9 cellular contexts compared by ENCODE assay signal in the genomic region with DNA sequence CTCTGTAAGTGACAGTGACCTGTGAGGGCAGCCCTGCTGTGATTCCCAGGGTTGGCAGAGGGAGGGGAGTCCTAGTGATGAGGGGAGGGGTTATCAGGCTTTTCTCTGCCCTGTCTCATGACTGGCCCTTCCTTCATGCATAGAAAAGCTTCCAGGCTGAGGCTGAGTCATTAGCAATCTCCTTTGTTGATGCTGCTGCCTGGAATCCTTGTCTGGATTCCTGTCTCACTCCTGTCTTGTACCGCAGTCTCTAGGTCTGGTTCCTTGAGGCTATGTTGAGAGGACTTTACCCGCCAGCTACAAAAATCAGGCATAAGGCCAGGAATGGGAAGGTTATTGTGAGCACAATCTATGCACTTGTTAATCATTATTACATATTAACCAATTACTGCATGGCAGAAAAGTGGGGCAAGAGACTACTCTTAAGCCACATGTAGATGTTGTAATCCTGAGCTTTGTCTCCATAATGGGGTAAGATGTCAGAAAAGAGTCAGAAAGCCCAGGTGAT. TPM values are rescaled to one million over a fixed set of nuclear protein-coding genes. Genes with fewer than 3 reads are reported as not detected.
DNase-seq lines count a peak whose midpoint lies in the region; ATAC-seq and TF ChIP-seq lines count a peak whose summit lies in the region.
"Had no signal": no experiment of that assay in that cellular context is flagged by ENCODE, and none has a peak within 500 bp of the region (broad histone marks: within the 10 kb centered on the region; RNA-seq: fewer than 3 reads in every experiment).

No MANE protein-coding gene starts in this region.

- no peak overlapping the region for H4K8ac ChIP-seq in mesendoderm (ENCODE audit: low read depth, low read length)

- H3K27me3 ChIP-seq in CD4-positive, alpha-beta T cell (ENCODE audit: control insufficient read depth, insufficient read depth, low read length) = no peaks in the 10 kb centered on the region
- H3K27me3 ChIP-seq in mesendoderm (ENCODE audit: insufficient read depth, low read length, poor library complexity) (no peaks in the 10 kb centered on the region), ovary (no peaks in the 10 kb centered on the region)

- no peak overlapping the region for H2BK5ac ChIP-seq in mesendoderm (ENCODE audit: low read length)

- H3K9ac ChIP-seq in mesendoderm (ENCODE audit: low read length) = no peak overlapping the region

- H3K79me2 ChIP-seq in mesendoderm (ENCODE audit: control insufficient read depth, insufficient read depth, low read length) = no peaks in the 10 kb centered on the region

- no peak overlapping the region for H3K4me2 ChIP-seq in mesendoderm (ENCODE audit: low read length)

- DNase-seq in CD4-positive, alpha-beta T cell = no peak
- DNase-seq in LoVo (ENCODE audit: low spot score) = peak; percentile 8
- peak; percentile 94 for DNase-seq in dermis blood vessel endothelial cell
- DNase-seq in mesendoderm = peak; percentile 98
- no peak for DNase-seq in stimulated activated CD4-positive, alpha-beta T cell treated with anti-CD3 and anti-CD28 coated beads, Interleukin-15, amount 100 ng/mL, for 24 hours
- no peak for DNase-seq in ovary
- no peak for DNase-seq in activated CD4-positive, alpha-beta memory T cell treated with anti-CD3 and anti-CD28 coated beads for 36 hours
- DNase-seq: cerebellar nuclear complex had no signal

- peak overlapping the region; percentile 48 for H3K4me3 Mint-ChIP-seq in CD4-positive, alpha-beta T cell
- no peak overlapping the region for H3K4me3 Mint-ChIP-seq in activated CD4-positive, alpha-beta memory T cell treated with anti-CD3 and anti-CD28 coated beads for 36 hours

- peak overlapping the region; percentile 27 for H3K56ac ChIP-seq in mesendoderm (ENCODE audit: low read length)

- H3K9me3 Mint-ChIP-seq in CD4-positive, alpha-beta T cell = no peaks in the 10 kb centered on the region
- no peaks in the 10 kb centered on the region for H3K9me3 Mint-ChIP-seq in activated CD4-positive, alpha-beta memory T cell treated with anti-CD3 and anti-CD28 coated beads for 36 hours

- peak overlapping the region; percentile 70 for H3K27ac Mint-ChIP-seq in CD4-positive, alpha-beta T cell
- H3K27ac Mint-ChIP-seq in activated CD4-positive, alpha-beta memory T cell treated with anti-CD3 and anti-CD28 coated beads for 36 hours = no peak overlapping the region

- TF ChIP-seq POLR2A in ovary (IDR thresholded peaks at IDR 0.05) = no peak

- no peak for TF ChIP-seq EP300 in ovary (IDR thresholded peaks at IDR 0.05)

- peaks cover 71% of the 10 kb centered on the region for H3K36me3 Mint-ChIP-seq in CD4-positive, alpha-beta T cell (ENCODE audit: low read depth)
- H3K36me3 Mint-ChIP-seq in activated CD4-positive, alpha-beta memory T cell treated with anti-CD3 and anti-CD28 coated beads for 36 hours = peaks cover 27% of the 10 kb centered on the region

- no CpG with 5 or more reads among the region's 2 CpGs for WGBS in mesendoderm (ENCODE audit: extremely low coverage, insufficient coverage, low lambda C conversion rate)
- 37 to 62% (median 62%) methylated on average over 2 of the region's 2 CpGs for WGBS in ovary, 3 donors

- no peak for TF ChIP-seq CTCF in CD4-positive, alpha-beta T cell (IDR thresholded peaks at IDR 0.05)
- TF ChIP-seq CTCF in ovary (IDR thresholded peaks at IDR 0.05) = no peak

- CTCF ChIA-PET in CD4-positive, alpha-beta T cell (lab: Charles Lee) = interaction anchor here (1.6 kb wide), 1 partner anchor 30 kb away, joined by 3 read pairs; no protein-coding TSS in a partner anchor
- CTCF ChIA-PET in activated CD4-positive, alpha-beta memory T cell treated with anti-CD3 and anti-CD28 coated beads for 36 hours (lab: Charles Lee) = interaction anchor here (1.0 kb wide), 1 partner anchor 11 kb away, joined by 3 read pairs; no protein-coding TSS in a partner anchor

- ATAC-seq in CD4-positive, alpha-beta T cell (ENCODE audit: poor library complexity) = no peak
- no peak for ATAC-seq in GM21447 (IDR thresholded peaks at IDR 0.05; ENCODE audit: unreplicated experiment)

- POLR2A ChIA-PET in CD4-positive, alpha-beta T cell (lab: Charles Lee) = interaction anchor here (0.6 to 1.3 kb wide), 2 partner anchors 9 to 708 kb away, joined by 3 to 4 read pairs; no protein-coding TSS in a partner anchor
- POLR2A ChIA-PET in activated CD4-positive, alpha-beta memory T cell treated with anti-CD3 and anti-CD28 coated beads for 36 hours (lab: Charles Lee) = interaction anchor here (1.0 kb wide), 2 partner anchors 83 to 149 kb away, joined by 3 to 4 read pairs; a partner anchor contains a TSS

- no peaks in the 10 kb centered on the region for H3K27me3 Mint-ChIP-seq in CD4-positive, alpha-beta T cell
- H3K27me3 Mint-ChIP-seq in activated CD4-positive, alpha-beta memory T cell treated with anti-CD3 and anti-CD28 coated beads for 36 hours = no peaks in the 10 kb centered on the region

- no peaks in the 10 kb centered on the region for H3K79me1 ChIP-seq in mesendoderm (ENCODE audit: low read length)

- H3K27ac ChIP-seq in CD4-positive, alpha-beta T cell (ENCODE audit: low read depth, low read length) = no peak overlapping the region
- H3K27ac ChIP-seq in mesendoderm (ENCODE audit: low read depth, low read length) = no peak overlapping the region
- no peak overlapping the region for H3K27ac ChIP-seq in ovary

- H3K4me1 ChIP-seq in mesendoderm (ENCODE audit: control insufficient read depth, low read depth, low read length) = peaks cover 9% of the 10 kb centered on the region
- no peaks in the 10 kb centered on the region for H3K4me1 ChIP-seq in ovary (ENCODE audit: insufficient read depth)

- intact Hi-C loops in CD4-positive, alpha-beta T cell (cut with DNase I, micrococcal nuclease) = no loop called here
- intact Hi-C loops in ovary (cut with DNase I) = no loop called here
- intact Hi-C loops in activated CD4-positive, alpha-beta memory T cell treated with anti-CD3 and anti-CD28 coated beads for 36 hours (cut with micrococcal nuclease) = no loop called here

- peaks cover 83% of the 10 kb centered on the region for H3K4me1 Mint-ChIP-seq in CD4-positive, alpha-beta T cell (ENCODE audit: low read depth)
- peaks cover 72% of the 10 kb centered on the region for H3K4me1 Mint-ChIP-seq in activated CD4-positive, alpha-beta memory T cell treated with anti-CD3 and anti-CD28 coated beads for 36 hours (ENCODE audit: low read depth)

- H3K4me3 ChIP-seq in mesendoderm (ENCODE audit: low read length) (no peak overlapping the region), ovary (no peak overlapping the region)

- no peak overlapping the region for H3K4ac ChIP-seq in mesendoderm (ENCODE audit: low read depth, low read length)

- H4K5ac ChIP-seq in mesendoderm (ENCODE audit: low read length) = no peak overlapping the region

- H3K23ac ChIP-seq in mesendoderm (ENCODE audit: low read length) = no peak overlapping the region

- no peak overlapping the region for H2BK120ac ChIP-seq in mesendoderm (ENCODE audit: low read depth, low read length)

- no peaks in the 10 kb centered on the region for H3K36me3 ChIP-seq in mesendoderm (ENCODE audit: control insufficient read depth, insufficient read depth, low read length)
- no peaks in the 10 kb centered on the region for H3K36me3 ChIP-seq in ovary

- H3K18ac ChIP-seq in mesendoderm (ENCODE audit: low read length) = no peak overlapping the region

- no peak overlapping the region for H2AK5ac ChIP-seq in mesendoderm (ENCODE audit: low read length)

- H2BK15ac ChIP-seq in mesendoderm (replicated peaks; ENCODE audit: low read depth) = no peak overlapping the region

- no peaks in the 10 kb centered on the region for H3K9me3 ChIP-seq in CD4-positive, alpha-beta T cell (ENCODE audit: control insufficient read depth, low read length)
- H3K9me3 ChIP-seq in ovary = no peaks in the 10 kb centered on the region

RNA-seq across cellular contexts. Expression of a gene that starts 7.2 kb away (rescaled TPM):
- total RNA-seq in CD4-positive, alpha-beta T cell = 10 to 100 TPM; 23.9 to 24.2 TPM
- total RNA-seq in dermis blood vessel endothelial cell (5.1 and 8.2 TPM in 2 replicates), ovary (1 to 10 TPM in 2 of 7 donors, under 1 TPM in 5; 0.35 to 3.9 (median 0.92) TPM)
- 0.08 TPM for polyA plus RNA-seq in mesendoderm (2013, experiment 1 of 2)
- 0.06 TPM for polyA plus RNA-seq in mesendoderm (2013, experiment 2 of 2)
- polyA plus RNA-seq in ovary = 1 to 10 TPM in 1 of 2 donors, under 1 TPM in 1; 0.21 to 2.7 TPM
- 10 to 100 TPM; 63.5 to 65.2 TPM for total RNA-seq in activated CD4-positive, alpha-beta memory T cell treated with anti-CD3 and anti-CD28 coated beads for 36 hours

Comparison
In these comparisons a context has a peak if more than half of its experiments do, and no peak if none do; other contexts are left out.
1. DNase-seq: peak in LoVo (single experiment), dermis blood vessel endothelial cell (single experiment) and mesendoderm (single experiment); none in CD4-positive, alpha-beta T cell (0 of 10), stimulated activated CD4-positive, alpha-beta T cell treated with anti-CD3 and anti-CD28 coated beads, Interleukin-15, amount 100 ng/mL, for 24 hours (single experiment), ovary (0 of 5) and activated CD4-positive, alpha-beta memory T cell treated with anti-CD3 and anti-CD28 coated beads for 36 hours (single experiment).